In genomic region chr19:40650749-40651305, GRCh38 we compare ENCODE assay signal across 1 cellular context.
TF ChIP-seq lines count a peak whose summit lies in the region.

No MANE protein-coding gene starts in this region.

TF ChIP-seq in HepG2, 621 proteins besides CTCF, POLR2A, EP300 and RAD21:
- TF ChIP-seq SRY (CRISPR knock-in tag; IDR thresholded peaks at IDR 0.05) (no peak), ZNF101 (CRISPR knock-in tag; IDR thresholded peaks at IDR 0.05; ENCODE audit: borderline replicate concordance, low read depth) (no peak), SMAD1 (CRISPR knock-in tag; IDR thresholded peaks at IDR 0.05; ENCODE audit: borderline replicate concordance, low read depth) (no peak), LCORL (IDR thresholded peaks at IDR 0.05) (no peak), LCORL (CRISPR knock-in tag; IDR thresholded peaks at IDR 0.05) (no peak), HOXA9 (CRISPR knock-in tag; IDR thresholded peaks at IDR 0.05; ENCODE audit: borderline replicate concordance) (no peak), DMAP1 (CRISPR knock-in tag; IDR thresholded peaks at IDR 0.05) (no peak), HMGXB3 (CRISPR knock-in tag; IDR thresholded peaks at IDR 0.05; ENCODE audit: borderline replicate concordance) (no peak), NR0B2 (CRISPR knock-in tag; IDR thresholded peaks at IDR 0.05) (no peak), REXO4 (CRISPR knock-in tag; IDR thresholded peaks at IDR 0.05; ENCODE audit: borderline replicate concordance) (no peak), MXI1 (IDR thresholded peaks at IDR 0.05; ENCODE audit: borderline replicate concordance, low read depth, low read length) (no peak), ETV6 (CRISPR knock-in tag; conservative IDR thresholded peaks at IDR 0.05) (no peak), BRCA1 (CRISPR knock-in tag; IDR thresholded peaks at IDR 0.05) (no peak)
